12 cellular contexts compared by ENCODE assay signal in the genomic region with DNA sequence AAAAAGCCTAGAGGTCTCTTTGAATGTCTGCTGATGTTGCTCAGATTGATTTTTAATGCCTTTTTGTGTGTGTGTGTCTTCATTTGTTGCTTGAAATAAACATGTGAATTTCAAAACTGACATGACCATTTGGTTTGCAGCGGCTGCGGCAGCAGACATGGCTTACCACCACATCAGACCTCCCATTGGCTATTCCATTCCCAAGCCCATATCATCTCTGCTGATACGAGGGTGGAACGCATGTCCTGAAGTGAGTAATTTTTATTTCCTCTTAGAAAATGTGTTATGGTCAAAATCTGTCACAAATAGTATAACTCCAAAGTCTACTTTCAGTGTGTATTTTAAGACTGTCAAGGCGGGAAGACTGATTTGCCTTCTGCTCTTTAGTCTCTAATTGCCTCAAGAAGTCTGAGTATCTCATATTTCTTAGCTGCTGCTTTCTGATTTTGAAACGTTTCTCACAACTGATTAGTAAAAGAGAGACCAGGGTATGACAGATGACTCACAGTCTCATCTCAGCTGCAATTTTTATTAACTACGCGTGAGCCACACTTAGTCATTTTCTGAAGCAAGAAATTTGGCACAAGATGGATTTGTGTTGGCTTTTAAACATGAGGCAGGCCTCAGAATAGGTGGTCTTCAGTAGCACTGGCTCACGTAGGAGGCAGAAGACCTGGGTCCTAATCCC. TPM values are rescaled to one million over a fixed set of nuclear protein-coding genes. Genes with fewer than 3 reads are reported as not detected.
DNase-seq lines count a peak whose midpoint lies in the region; ATAC-seq and TF ChIP-seq lines count a peak whose summit lies in the region.
"Had no signal": no experiment of that assay in that cellular context is flagged by ENCODE, and none has a peak within 500 bp of the region (broad histone marks: within the 10 kb centered on the region; RNA-seq: fewer than 3 reads in every experiment).

No MANE protein-coding gene starts in this region.

- intact Hi-C loops in Caco-2 (cut with micrococcal nuclease; ENCODE audit: unreplicated experiment) = no loop called here

- CTCF ChIA-PET in Caco-2 (lab: Charles Lee) = no interaction called here

- H3K4me3 ChIP-seq in gastroesophageal sphincter (no peak overlapping the region), Caco-2 (ENCODE audit: low read depth, low read length) (no peak overlapping the region), mesendoderm (ENCODE audit: low read length) (no peak overlapping the region)
- H3K4me3 ChIP-seq: spleen had no signal

- POLR2A ChIA-PET in Caco-2 (lab: Charles Lee) = no interaction called here

- no peak overlapping the region for H4K8ac ChIP-seq in mesendoderm (ENCODE audit: low read depth, low read length)

- no peak overlapping the region for H3K23ac ChIP-seq in mesendoderm (ENCODE audit: low read length)

- H3K27me3 ChIP-seq in gastroesophageal sphincter (no peaks in the 10 kb centered on the region), Caco-2 (replicated peaks; ENCODE audit: control insufficient read depth, insufficient read depth, low read length) (no peaks in the 10 kb centered on the region), mesendoderm (ENCODE audit: insufficient read depth, low read length, poor library complexity) (no peaks in the 10 kb centered on the region)
- H3K27me3 ChIP-seq: spleen had no signal

- no peaks in the 10 kb centered on the region for H3K4me1 Mint-ChIP-seq in Caco-2 (ENCODE audit: low read depth, unreplicated experiment)

- no peaks in the 10 kb centered on the region for H3K36me3 Mint-ChIP-seq in Caco-2 (ENCODE audit: insufficient read depth, unreplicated experiment)

- no peak for TF ChIP-seq EP300 in gastroesophageal sphincter (IDR thresholded peaks at IDR 0.05)

- in situ Hi-C loops in GM13977 (cut with MboI; ENCODE audit: low pct_unique_long_range_greater_than_20kb, low sequenced_read_pairs, unreplicated experiment) = no loop called here

- H3K9me3 Mint-ChIP-seq in Caco-2 (ENCODE audit: unreplicated experiment) = no peaks in the 10 kb centered on the region

- BruUV-seq in Caco-2 (replicated peaks; lab: Mats Ljungman, UMichigan) = no TSS peak

- TF ChIP-seq CTCF in GM13977 (IDR thresholded peaks at IDR 0.05; ENCODE audit: extremely low read depth, insufficient read depth, missing control alignments) (no peak), gastroesophageal sphincter (IDR thresholded peaks at IDR 0.05) (no peak), Caco-2 (IDR thresholded peaks at IDR 0.05; ENCODE audit: insufficient read depth in 1 of 2, low read depth in 1 of 2, low read length in 1 of 2, severe bottlenecking in 1 of 2, unreplicated experiment in 1 of 2) (no peak)

- no peak overlapping the region for H3K9ac ChIP-seq in mesendoderm (ENCODE audit: low read length)

- no peak overlapping the region for H2BK15ac ChIP-seq in mesendoderm (replicated peaks; ENCODE audit: low read depth)

- DNase-seq in GM13977 (ENCODE audit: low spot score) (peak; percentile 45), CD1c-positive myeloid dendritic cell (ENCODE audit: extremely low spot score) (no peak), Caco-2 (no peak), D341Med (ENCODE audit: low spot score) (no peak), mesendoderm (no peak)
- DNase-seq: activated CD4-positive, alpha-beta T cell treated with anti-CD3 and anti-CD28 coated beads, Interleukin-2, amount 50 U/mL, for 1 hour; DND-41; NCI-H526 treated with DMSO at 0.1 percent for 48 hours; spleen had no signal

- H3K79me2 ChIP-seq in mesendoderm (ENCODE audit: control insufficient read depth, insufficient read depth, low read length) = no peaks in the 10 kb centered on the region

- 39 to 64% methylated on average over 7 to 9 of the region's 9 CpGs for WGBS in gastroesophageal sphincter (ENCODE audit: low coverage in 1 of 2), 2 donors
- WGBS in mesendoderm (ENCODE audit: extremely low coverage, insufficient coverage, low lambda C conversion rate) = no CpG with 5 or more reads among the region's 9 CpGs

- H3K4me1 ChIP-seq in gastroesophageal sphincter (no peaks in the 10 kb centered on the region), Caco-2 (no peaks in the 10 kb centered on the region), mesendoderm (ENCODE audit: control insufficient read depth, low read depth, low read length) (no peaks in the 10 kb centered on the region)

- H3K27me3 Mint-ChIP-seq in Caco-2 (ENCODE audit: insufficient read depth, unreplicated experiment) = peaks cover 3% of the 10 kb centered on the region

- H2AK5ac ChIP-seq in mesendoderm (ENCODE audit: low read length) = no peak overlapping the region

- no peaks in the 10 kb centered on the region for H3K9me3 ChIP-seq in gastroesophageal sphincter
- H3K9me3 ChIP-seq in Caco-2 = no peaks in the 10 kb centered on the region

- no peak overlapping the region for H3K27ac Mint-ChIP-seq in Caco-2 (ENCODE audit: unreplicated experiment)

- no peaks in the 10 kb centered on the region for H3K36me3 ChIP-seq in gastroesophageal sphincter
- no peaks in the 10 kb centered on the region for H3K36me3 ChIP-seq in Caco-2 (ENCODE audit: control insufficient read depth, insufficient read depth, low read length)
- no peaks in the 10 kb centered on the region for H3K36me3 ChIP-seq in mesendoderm (ENCODE audit: control insufficient read depth, insufficient read depth, low read length)
- H3K36me3 ChIP-seq: spleen had no signal

- H3K4me3 Mint-ChIP-seq in Caco-2 (ENCODE audit: unreplicated experiment) = no peak overlapping the region

- no peak overlapping the region for H2BK120ac ChIP-seq in mesendoderm (ENCODE audit: low read depth, low read length)

- H3K56ac ChIP-seq in mesendoderm (ENCODE audit: low read length) = no peak overlapping the region

- no peak overlapping the region for H4K5ac ChIP-seq in mesendoderm (ENCODE audit: low read length)

- no peak overlapping the region for H2BK5ac ChIP-seq in mesendoderm (ENCODE audit: low read length)

- H3K27ac ChIP-seq in gastroesophageal sphincter (peak overlapping the region in 1 of 4 donors; percentile 9), mesendoderm (ENCODE audit: low read depth, low read length) (no peak overlapping the region)

- no peak for TF ChIP-seq POLR2A in gastroesophageal sphincter (IDR thresholded peaks at IDR 0.05)

- H3K4me2 ChIP-seq in mesendoderm (ENCODE audit: low read length) = no peak overlapping the region

- no peak overlapping the region for H3K18ac ChIP-seq in mesendoderm (ENCODE audit: low read length)

- H3K4ac ChIP-seq in mesendoderm (ENCODE audit: low read depth, low read length) = no peak overlapping the region

- peak; percentile 73 for ATAC-seq in GM21515 (IDR thresholded peaks at IDR 0.05; ENCODE audit: unreplicated experiment)
- ATAC-seq in HG03460 (IDR thresholded peaks at IDR 0.05; ENCODE audit: unreplicated experiment) = peak; percentile 58
- peak; percentile 68 for ATAC-seq in gastroesophageal sphincter

- H3K79me1 ChIP-seq in mesendoderm (ENCODE audit: low read length) = no peaks in the 10 kb centered on the region

RNA-seq across cellular contexts. Expression of a gene that starts 49.0 kb away (rescaled TPM):
- total RNA-seq in gastroesophageal sphincter (not detected), Caco-2 (2022) (not detected in 2 replicates)
- polyA plus RNA-seq in mesendoderm (2013, experiment 1 of 2) = not detected
- not detected for polyA plus RNA-seq in mesendoderm (2013, experiment 2 of 2)
- total RNA-seq: spleen had no signal
- polyA plus RNA-seq: spleen had no signal
